17 cellular contexts compared by ENCODE assay signal in genomic region chr10:117546020-117546629, GRCh38. TPM values are rescaled to one million over a fixed set of nuclear protein-coding genes. Genes with fewer than 3 reads are reported as not detected.
DNase-seq lines count a peak whose midpoint lies in the region; ATAC-seq and TF ChIP-seq lines count a peak whose summit lies in the region.
"Had no signal": no experiment of that assay in that cellular context is flagged by ENCODE, and none has a peak within 500 bp of the region (broad histone marks: within the 10 kb centered on the region; RNA-seq: fewer than 3 reads in every experiment).

No MANE protein-coding gene starts in this region.

- peaks cover 17% of the 10 kb centered on the region for H3K4me1 ChIP-seq in adipocyte (ENCODE audit: control insufficient read depth, insufficient read depth, low read length)
- peaks cover 13 to 26% of the 10 kb centered on the region in 2 donors for H3K4me1 ChIP-seq in gastrocnemius medialis

- DNase-seq in GM13976 (ENCODE audit: low spot score) (peak; percentile 24), adipocyte (ENCODE audit: low read depth) (no peak), kidney epithelial cell (ENCODE audit: low read depth) (no peak), gastrocnemius medialis (no peak), NOMO-1 (lab: John Stamatoyannopoulos, UW; ENCODE audit: unreplicated experiment in 2 of 2) (no peak), LoVo (ENCODE audit: low spot score) (no peak), NCI-H524 treated with DMSO at 0.1 percent for 48 hours (lab: John Stamatoyannopoulos, UW) (no peak)
- DNase-seq: activated CD4-positive, alpha-beta memory T cell treated with anti-CD3 and anti-CD28 coated beads for 36 hours; activated naive CD4-positive, alpha-beta T cell; CD8-positive, alpha-beta T cell; cerebellar nuclear complex; NCI-H146; NCI-H524; stimulated activated CD4-positive, alpha-beta T cell treated with anti-CD3 and anti-CD28 coated beads, Interleukin-2, amount 100 ng/mL, for 48 hours; T1000 had no signal

- in situ Hi-C loops in GM13976 (cut with MboI; ENCODE audit: low sequenced_read_pairs, unreplicated experiment), result loop anchor here (25.0 kb wide), 1 partner anchor 691 kb away; no protein-coding TSS in a partner anchor
- in situ Hi-C loops in gastrocnemius medialis (cut with MboI; ENCODE audit: low sequenced_read_pairs in 4 of 4), result no loop called here

- H3K4me3 ChIP-seq in adipocyte (ENCODE audit: low read length), result peak overlapping the region; percentile 96
- H3K4me3 ChIP-seq in kidney epithelial cell (ENCODE audit: low read depth, low read length), result peak overlapping the region; percentile 86
- peak overlapping the region; percentile 54 to 74 (median 58) for H3K4me3 ChIP-seq in gastrocnemius medialis

- TF ChIP-seq CTCF in GM13976 (IDR thresholded peaks at IDR 0.05; ENCODE audit: borderline replicate concordance, control extremely low read depth, extremely low read depth, insufficient read depth, missing control alignments) (no peak), kidney epithelial cell (IDR thresholded peaks at IDR 0.05; ENCODE audit: insufficient read depth, low read length, poor library complexity, severe bottlenecking) (no peak), gastrocnemius medialis (IDR thresholded peaks at IDR 0.05 in 4 of 5, conservative IDR thresholded peaks at IDR 0.05 in 1 of 5) (no peak)

- no peak for TF ChIP-seq POLR2A in gastrocnemius medialis (IDR thresholded peaks at IDR 0.05)

- no peaks in the 10 kb centered on the region for H3K27me3 ChIP-seq in adipocyte (replicated peaks; ENCODE audit: control insufficient read depth, insufficient read depth, low read length)
- peaks cover 7% of the 10 kb centered on the region for H3K27me3 ChIP-seq in kidney epithelial cell (ENCODE audit: control insufficient read depth, insufficient read depth, low read length)
- H3K27me3 ChIP-seq in gastrocnemius medialis, result peaks cover 94 to 100% (median 95%) of the 10 kb centered on the region in 3 donors

- no peaks in the 10 kb centered on the region for H3K9me3 ChIP-seq in adipocyte (ENCODE audit: control insufficient read depth, low read length)
- no peaks in the 10 kb centered on the region for H3K9me3 ChIP-seq in gastrocnemius medialis

- H3K27ac ChIP-seq in gastrocnemius medialis, result peak overlapping the region in 2 of 4 donors; percentile 73 to 80
- H3K27ac ChIP-seq: KMS-11 had no signal

- peak overlapping the region; percentile 96 for H3K9ac ChIP-seq in adipocyte (ENCODE audit: low read length)
- H3K9ac ChIP-seq: KMS-11 had no signal

- intact Hi-C loops in gastrocnemius medialis (cut with DNase I; ENCODE audit: low total_unique reads), result no loop called here

- H3K36me3 ChIP-seq in adipocyte (ENCODE audit: control insufficient read depth, insufficient read depth, low read length, severe bottlenecking), result peaks cover 12% of the 10 kb centered on the region
- no peaks in the 10 kb centered on the region for H3K36me3 ChIP-seq in kidney epithelial cell (ENCODE audit: control insufficient read depth, insufficient read depth, low read length)
- no peaks in the 10 kb centered on the region for H3K36me3 ChIP-seq in gastrocnemius medialis

- no peak for ATAC-seq in gastrocnemius medialis
- ATAC-seq: CD8-positive, alpha-beta T cell; esophagus mucosa had no signal

RNA-seq across cellular contexts. Expression of gene EMX2, which starts 3.6 kb away (rescaled TPM):
- 4.1 and 6.1 TPM in 2 replicates for total RNA-seq in kidney epithelial cell
- 1 to 10 TPM in 2 of 4 donors, under 1 TPM in 2; 0.46 to 1.5 (median 0.82) TPM for total RNA-seq in gastrocnemius medialis
- total RNA-seq: activated CD4-positive, alpha-beta memory T cell treated with anti-CD3 and anti-CD28 coated beads for 36 hours; CD8-positive, alpha-beta T cell; esophagus mucosa had no signal
